Comparison of ENCODE assay signal across 8 cellular contexts in genomic region chr3:49007771-49008528, GRCh38. TPM values are rescaled to one million over a fixed set of nuclear protein-coding genes. Genes with fewer than 3 reads are reported as not detected.
DNase-seq lines count a peak whose midpoint lies in the region; ATAC-seq and TF ChIP-seq lines count a peak whose summit lies in the region.

No MANE protein-coding gene starts in this region.

- peak overlapping the region; percentile 99 for H3K9ac ChIP-seq in endocrine pancreas (ENCODE audit: control insufficient read depth, insufficient read depth, low read length)

- no peak for TF ChIP-seq CTCF in AG09309 (IDR thresholded peaks at IDR 0.05; ENCODE audit: control insufficient read depth, insufficient read depth, low read depth, low read length, missing control alignments)

- H3K4me1 ChIP-seq in endocrine pancreas (ENCODE audit: control insufficient read depth, insufficient read depth, low read length), result peaks cover 4% of the 10 kb centered on the region

- no peaks in the 10 kb centered on the region for H3K9me3 ChIP-seq in endocrine pancreas (ENCODE audit: control insufficient read depth, low read length)

- DNase-seq in AG09309 (ENCODE audit: low read depth) (no peak), mesenteric fat pad (ENCODE audit: low spot score) (peak; percentile 96)
- peak; percentile 63 for DNase-seq in NK-92 treated with Interleukin-12 subunit alpha and Interleukin-12 subunit beta, amount 100 ng/mL, for 24 hours (lab: John Stamatoyannopoulos, UW)
- peak; percentile 57 for DNase-seq in activated CD8-positive, alpha-beta memory T cell treated with anti-CD3 and anti-CD28 coated beads, Interleukin-2, amount 50 U/mL, for 1 hour (ENCODE audit: extremely low read depth)
- peak; percentile 78 to 80 for DNase-seq in stimulated activated CD8-positive, alpha-beta memory T cell treated with anti-CD3 and anti-CD28 coated beads, Interleukin-15, amount 100 ng/mL, for 48 hours (ENCODE audit: low read depth in 2 of 2)

- ATAC-seq in GM18909 (IDR thresholded peaks at IDR 0.05; ENCODE audit: poor library complexity, unreplicated experiment) (peak; percentile 41), HG03175 (IDR thresholded peaks at IDR 0.05; ENCODE audit: unreplicated experiment) (peak; percentile 35)

- no peaks in the 10 kb centered on the region for H3K36me3 ChIP-seq in endocrine pancreas (ENCODE audit: control insufficient read depth, insufficient read depth, low read length)

- H3K27me3 ChIP-seq in endocrine pancreas (ENCODE audit: control insufficient read depth, insufficient read depth, low read length), result no peaks in the 10 kb centered on the region

- H3K4me3 ChIP-seq in AG09309 (ENCODE audit: control insufficient read depth, low read depth, low read length), result peak overlapping the region; percentile 87
- peak overlapping the region; percentile 19 for H3K4me3 ChIP-seq in endocrine pancreas (ENCODE audit: control insufficient read depth, insufficient read depth, low read length)

RNA-seq across cellular contexts. Expression of gene WDR6, which starts 0.8 kb away (rescaled TPM):
- 104 TPM for total RNA-seq in mesenteric fat pad

RNA-seq across cellular contexts. Expression of gene DALRD3, which starts 10.4 kb away (rescaled TPM):
- total RNA-seq in mesenteric fat pad, result 16.0 TPM

RNA-seq across cellular contexts. Expression of gene NDUFAF3, which starts 14.0 kb away (rescaled TPM):
- 102 TPM for total RNA-seq in mesenteric fat pad

RNA-seq across cellular contexts. Expression of gene P4HTM, which starts 17.9 kb away (rescaled TPM):
- 16.2 TPM for total RNA-seq in mesenteric fat pad

RNA-seq across cellular contexts. Expression of gene IMPDH2, which starts 21.2 kb away (rescaled TPM):
- total RNA-seq in mesenteric fat pad, result 123 TPM
